In the genomic region with DNA sequence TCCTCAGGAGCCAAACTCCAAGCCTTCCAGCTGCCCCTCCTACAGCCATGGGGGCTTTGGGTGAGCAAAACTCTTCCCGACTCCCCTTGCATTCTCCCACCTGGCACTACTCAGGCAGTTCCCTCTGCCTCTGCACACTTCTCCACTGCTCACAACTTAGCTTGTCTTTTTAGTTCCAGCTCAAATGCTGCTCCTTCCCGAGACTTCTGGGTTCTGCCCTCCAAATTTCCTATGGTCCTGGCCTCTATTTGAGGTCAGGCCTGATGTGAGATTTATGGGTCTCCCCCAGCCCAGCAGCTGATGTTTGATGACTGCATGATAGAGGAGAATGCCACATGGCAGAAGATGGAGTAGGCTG, we compare ENCODE assay signal across 17 cellular contexts. TPM values are rescaled to one million over a fixed set of nuclear protein-coding genes. Genes with fewer than 3 reads are reported as not detected.
DNase-seq lines count a peak whose midpoint lies in the region; TF ChIP-seq lines count a peak whose summit lies in the region.
"Had no signal": no experiment of that assay in that cellular context is flagged by ENCODE, and none has a peak within 500 bp of the region (broad histone marks: within the 10 kb centered on the region; RNA-seq: fewer than 3 reads in every experiment).

No MANE protein-coding gene starts in this region.

- no peak for TF ChIP-seq EP300 in esophagus muscularis mucosa (IDR thresholded peaks at IDR 0.05)

- no peak overlapping the region for H3K27ac ChIP-seq in esophagus muscularis mucosa (replicated peaks in 1 of 4)

- intact Hi-C loops in esophagus muscularis mucosa (cut with DNase I), result loop anchor here (10.0 kb wide), 1 partner anchor 364 kb away; no protein-coding TSS in a partner anchor
- intact Hi-C loops in posterior vena cava (cut with DNase I), result no loop called here

- no peak for TF ChIP-seq POLR2A in esophagus muscularis mucosa (IDR thresholded peaks at IDR 0.05; ENCODE audit: low read depth)

- no peaks in the 10 kb centered on the region for H3K36me3 Mint-ChIP-seq in nephron progenitor cell (ENCODE audit: low read depth)
- H3K36me3 Mint-ChIP-seq: CD4-positive, alpha-beta memory T cell had no signal

- no peak overlapping the region for H3K4me3 ChIP-seq in esophagus muscularis mucosa
- H3K4me3 ChIP-seq: GM12878, GM23338 had no signal

- peak; percentile 47 for DNase-seq in activated effector memory CD4-positive, alpha-beta T cell treated with anti-CD3 and anti-CD28 coated beads, Interleukin-2, amount 50 U/mL, for 16 hours
- DNase-seq in activated effector memory CD4-positive, alpha-beta T cell treated with Interleukin-2 at 50 U/mL for 16 hours, result no peak
- peak; percentile 84 for DNase-seq in esophagus muscularis mucosa (ENCODE audit: extremely low spot score)
- DNase-seq in posterior vena cava (ENCODE audit: low spot score), result peak; percentile 35
- no peak for DNase-seq in kidney glomerular epithelial cell (lab: John Stamatoyannopoulos, UW)
- no peak for DNase-seq in nephron progenitor cell
- DNase-seq: C1 segment of cervical spinal cord, Calu3, COR-L47, EL, GDM1, HCEC 1CT had no signal

- peaks cover 0 to 8% (median 3%) of the 10 kb centered on the region in 4 donors for H3K4me1 ChIP-seq in esophagus muscularis mucosa

- no peaks in the 10 kb centered on the region for H3K36me3 ChIP-seq in esophagus muscularis mucosa

- H3K4me3 Mint-ChIP-seq in nephron progenitor cell, result no peak overlapping the region
- H3K4me3 Mint-ChIP-seq: CD4-positive, alpha-beta memory T cell; GM23338 had no signal

- no peaks in the 10 kb centered on the region for H3K9me3 ChIP-seq in esophagus muscularis mucosa

- peaks cover 36% of the 10 kb centered on the region for H3K4me1 Mint-ChIP-seq in nephron progenitor cell
- H3K4me1 Mint-ChIP-seq: GM23338 had no signal

- no peak overlapping the region for H3K27ac Mint-ChIP-seq in nephron progenitor cell
- H3K27ac Mint-ChIP-seq: CD4-positive, alpha-beta memory T cell; GM23338 had no signal

- TF ChIP-seq CTCF in esophagus muscularis mucosa (IDR thresholded peaks at IDR 0.05) (no peak), nephron progenitor cell (IDR thresholded peaks at IDR 0.05) (no peak)

- H3K27me3 ChIP-seq in esophagus muscularis mucosa, result peaks cover 0 to 36% (median 0%) of the 10 kb centered on the region in 4 donors

- 88% methylated on average over 2 of the region's 2 CpGs for WGBS in esophagus muscularis mucosa

- H3K27me3 Mint-ChIP-seq in nephron progenitor cell (ENCODE audit: low read depth, poor library complexity), result peaks cover 74% of the 10 kb centered on the region

- H3K9me3 Mint-ChIP-seq in nephron progenitor cell, result no peaks in the 10 kb centered on the region
- H3K9me3 Mint-ChIP-seq: CD4-positive, alpha-beta memory T cell; GM23338 had no signal

RNA-seq across cellular contexts. Expression of a gene that starts 5.7 kb away (rescaled TPM):
- total RNA-seq in esophagus muscularis mucosa (under 1 TPM in 2 of 4 donors, not detected in 2; 0.40 to 0.42 TPM), posterior vena cava (under 1 TPM; 0.10 to 0.19 TPM)
- total RNA-seq: A172; A673; Calu3; CD4-positive, alpha-beta memory T cell had no signal

Comparison
In these comparisons a context has a peak if more than half of its experiments do, and no peak if none do; other contexts are left out.
1. DNase-seq: peak in activated effector memory CD4-positive, alpha-beta T cell treated with anti-CD3 and anti-CD28 coated beads, Interleukin-2, amount 50 U/mL, for 16 hours (single experiment), esophagus muscularis mucosa (single experiment) and posterior vena cava (single experiment); none in activated effector memory CD4-positive, alpha-beta T cell treated with Interleukin-2 at 50 U/mL for 16 hours (single experiment), kidney glomerular epithelial cell (single experiment) and nephron progenitor cell (single experiment).